Comparison of ENCODE assay signal across 26 cellular contexts in the genomic region with DNA sequence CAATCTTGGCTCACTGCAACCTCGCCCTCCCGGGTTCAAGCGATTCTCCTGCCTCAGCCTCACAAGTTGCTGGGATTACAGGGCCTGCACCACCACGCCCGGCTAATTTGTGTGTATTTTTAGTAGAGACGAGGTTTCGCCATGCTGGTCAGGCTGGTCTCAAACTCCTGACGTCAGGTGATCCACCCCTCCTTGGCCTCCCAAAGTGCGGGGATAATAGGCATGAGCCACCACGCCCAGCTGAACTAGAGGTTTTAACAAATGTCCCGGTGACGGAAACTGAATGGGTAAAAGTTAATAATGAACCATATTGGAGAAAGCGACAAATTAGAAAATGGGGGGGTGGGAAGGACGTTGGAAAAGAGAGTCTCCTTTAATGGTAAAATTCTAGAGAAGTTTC.
"Had no signal": no experiment of that assay in that cellular context is flagged by ENCODE, and none has a peak within 500 bp of the region (broad histone marks: within the 10 kb centered on the region; RNA-seq: fewer than 3 reads in every experiment).

No MANE protein-coding gene starts in this region.

- H3K27me3 ChIP-seq: heart left ventricle, ovary, thyroid gland had no signal

- H3K36me3 ChIP-seq: heart left ventricle, lower lobe of right lung, neutrophil, ovary, thyroid gland, WERI-Rb-1 had no signal

- H3K9me3 Mint-ChIP-seq: activated CD4-positive, alpha-beta T cell treated with anti-CD3 and anti-CD28 coated beads, Interleukin-2, amount 10 ng/mL, durations not matched to agents 7 days and 5 days; activated CD8-positive, alpha-beta T cell treated with anti-CD3 and anti-CD28 coated beads for 36 hours; activated naive CD4-positive, alpha-beta T cell treated with anti-CD3 and anti-CD28 coated beads, Interleukin-2, amount 50 U/mL, for 24 hours; dendritic cell treated with granulocyte-macrophage colony-stimulating factor and Interleukin-4, amounts not matched to agents 40 ng/mL and 50 ng/mL, for 4 days; naive thymus-derived CD4-positive, alpha-beta T cell; stimulated activated naive CD8-positive, alpha-beta T cell treated with anti-CD3 and anti-CD28 coated beads, Interleukin-15, Interleukin-2, amounts not matched to agents 100 ng/mL and 50 ng/mL, for 24 hours had no signal

- H3K4me1 Mint-ChIP-seq: activated CD4-positive, alpha-beta T cell treated with anti-CD3 and anti-CD28 coated beads, Interleukin-2, amount 10 ng/mL, durations not matched to agents 7 days and 5 days; activated CD8-positive, alpha-beta memory T cell treated with anti-CD3 and anti-CD28 coated beads, Interleukin-2, amount 10 ng/mL, durations not matched to agents 7 days and 5 days; activated naive CD4-positive, alpha-beta T cell treated with anti-CD3 and anti-CD28 coated beads, Interleukin-2, amount 50 U/mL, for 24 hours; brain had no signal

- H3K36me3 Mint-ChIP-seq: activated CD8-positive, alpha-beta memory T cell treated with anti-CD3 and anti-CD28 coated beads, Interleukin-2, amount 10 ng/mL, durations not matched to agents 7 days and 5 days; activated naive CD4-positive, alpha-beta T cell treated with anti-CD3 and anti-CD28 coated beads, Interleukin-2, amount 50 U/mL, for 24 hours; brain; naive thymus-derived CD4-positive, alpha-beta T cell had no signal

- DNase-seq: activated CD4-positive, alpha-beta T cell treated with anti-CD3 and anti-CD28 coated beads, Interleukin-2, amount 10 ng/mL, durations not matched to agents 7 days and 5 days; activated CD4-positive, CD25-positive, alpha-beta regulatory T cell treated with anti-CD3 and anti-CD28 coated beads, Interleukin-2, amount 50 U/mL, for 72 hours; activated CD8-positive, alpha-beta memory T cell treated with anti-CD3 and anti-CD28 coated beads, Interleukin-2, amount 10 ng/mL, durations not matched to agents 7 days and 5 days; activated CD8-positive, alpha-beta T cell treated with anti-CD3 and anti-CD28 coated beads for 36 hours; activated effector memory CD4-positive, alpha-beta T cell treated with anti-CD3 and anti-CD28 coated beads, Interleukin-2, amount 50 U/mL, for 16 hours; activated T-cell treated with anti-CD3 and anti-CD28 coated beads for 4 hours; aorta; effector CD8-positive, alpha-beta T cell; heart left ventricle; islet precursor cell; left cardiac atrium; lower lobe of right lung; naive thymus-derived CD4-positive, alpha-beta T cell; ovary; psoas muscle; stimulated activated CD4-positive, alpha-beta T cell treated with anti-CD3 and anti-CD28 coated beads, Interleukin-1b, Interleukin-23, amount 100 ng/mL, for 48 hours; substantia nigra; T-helper 1 cell; thyroid gland; WERI-Rb-1 had no signal

- H3K27ac Mint-ChIP-seq: activated CD4-positive, alpha-beta T cell treated with anti-CD3 and anti-CD28 coated beads, Interleukin-2, amount 10 ng/mL, durations not matched to agents 7 days and 5 days; activated CD8-positive, alpha-beta memory T cell treated with anti-CD3 and anti-CD28 coated beads, Interleukin-2, amount 10 ng/mL, durations not matched to agents 7 days and 5 days; activated CD8-positive, alpha-beta T cell treated with anti-CD3 and anti-CD28 coated beads for 36 hours; activated naive CD4-positive, alpha-beta T cell treated with anti-CD3 and anti-CD28 coated beads, Interleukin-2, amount 50 U/mL, for 24 hours; brain; naive thymus-derived CD4-positive, alpha-beta T cell; stimulated activated naive CD8-positive, alpha-beta T cell treated with anti-CD3 and anti-CD28 coated beads, Interleukin-15, Interleukin-2, amounts not matched to agents 100 ng/mL and 50 ng/mL, for 24 hours had no signal

- H3K27ac ChIP-seq: heart left ventricle, lower lobe of right lung, neutrophil, ovary, psoas muscle, skin epidermis, thyroid gland, WERI-Rb-1 had no signal

- H3K4me1 ChIP-seq: psoas muscle, thyroid gland had no signal

- H3K9me3 ChIP-seq: heart left ventricle, lower lobe of right lung, neutrophil, ovary, psoas muscle, thyroid gland had no signal

- ATAC-seq: activated CD8-positive, alpha-beta memory T cell treated with anti-CD3 and anti-CD28 coated beads, Interleukin-2, amount 10 ng/mL, durations not matched to agents 7 days and 5 days; activated CD8-positive, alpha-beta T cell treated with anti-CD3 and anti-CD28 coated beads for 36 hours; heart left ventricle; left cardiac atrium; naive thymus-derived CD4-positive, alpha-beta T cell; psoas muscle had no signal

- H3K4me3 Mint-ChIP-seq: activated CD4-positive, alpha-beta T cell treated with anti-CD3 and anti-CD28 coated beads, Interleukin-2, amount 10 ng/mL, durations not matched to agents 7 days and 5 days; activated CD8-positive, alpha-beta memory T cell treated with anti-CD3 and anti-CD28 coated beads, Interleukin-2, amount 10 ng/mL, durations not matched to agents 7 days and 5 days; activated CD8-positive, alpha-beta T cell treated with anti-CD3 and anti-CD28 coated beads for 36 hours; activated naive CD4-positive, alpha-beta T cell treated with anti-CD3 and anti-CD28 coated beads, Interleukin-2, amount 50 U/mL, for 24 hours; brain; dendritic cell treated with granulocyte-macrophage colony-stimulating factor and Interleukin-4, amounts not matched to agents 40 ng/mL and 50 ng/mL, for 4 days; naive thymus-derived CD4-positive, alpha-beta T cell; stimulated activated naive CD8-positive, alpha-beta T cell treated with anti-CD3 and anti-CD28 coated beads, Interleukin-15, Interleukin-2, amounts not matched to agents 100 ng/mL and 50 ng/mL, for 24 hours had no signal

- H3K4me3 ChIP-seq: heart left ventricle, lower lobe of right lung, ovary, psoas muscle, skin epidermis, thyroid gland had no signal
